ENCODE assay signal across 8 cellular contexts in genomic region chr11:62787005-62787759, GRCh38. TPM values are rescaled to one million over a fixed set of nuclear protein-coding genes. Genes with fewer than 3 reads are reported as not detected.
DNase-seq lines count a peak whose midpoint lies in the region; ATAC-seq and TF ChIP-seq lines count a peak whose summit lies in the region.

TMEM179B (plus strand) TSS chr11:62787402; CDS start chr11:62787432, 30 bp downstream.

- peak within 1 kb of the TSS; percentile 56 for H3K4me2 ChIP-seq in neural cell (ENCODE audit: low read length)

- no peaks in the 10 kb centered on the region for H3K9me3 ChIP-seq in RWPE2 (ENCODE audit: severe bottlenecking)
- H3K9me3 ChIP-seq in neural cell (ENCODE audit: low read length), result no peaks in the 10 kb centered on the region
- H3K9me3 ChIP-seq in stomach, result no peaks in the 10 kb centered on the region

- peaks cover 2% of the 10 kb centered on the region for H3F3A ChIP-seq in neural cell (ENCODE audit: insufficient read depth, low read length, poor library complexity, severe bottlenecking)

- H2AFZ ChIP-seq in neural cell (ENCODE audit: low read depth, low read length), result peak within 1 kb of the TSS; percentile 63

- DNase-seq in ELF-1 (ENCODE audit: low read depth, low spot score) (peak; percentile 99), GOT3 (lab: John Stamatoyannopoulos, UW) (peak; percentile 86), LoVo (ENCODE audit: low spot score) (peak; percentile 98), RWPE2 (ENCODE audit: low spot score) (peak; percentile 98), fibroblast of the aortic adventitia (ENCODE audit: low read depth) (peak; percentile 97), stomach (peak; percentile 100)
- DNase-seq in activated T-helper 9 cell treated with anti-CD3 and anti-CD28 coated beads, Interleukin-2, amount 50 U/mL, for 16 hours (ENCODE audit: low read depth), result peak; percentile 95

- TF ChIP-seq RAD21 in neural cell (conservative IDR thresholded peaks at IDR 0.05), result peak; percentile 41

- peak within 1 kb of the TSS; percentile 89 for H3K4me3 ChIP-seq in RWPE2 (ENCODE audit: severe bottlenecking)
- peak within 1 kb of the TSS; percentile 95 for H3K4me3 ChIP-seq in fibroblast of the aortic adventitia (ENCODE audit: low read depth, low read length)
- H3K4me3 ChIP-seq in neural cell (ENCODE audit: low read length), result peak within 1 kb of the TSS; percentile 90
- peak within 1 kb of the TSS; percentile 62 to 100 (median 82) for H3K4me3 ChIP-seq in stomach

- H4K20me1 ChIP-seq in neural cell (ENCODE audit: insufficient read depth), result no peaks in the 10 kb centered on the region

- peaks cover 8% of the 10 kb centered on the region for H3K4me1 ChIP-seq in RWPE2 (ENCODE audit: insufficient read depth, poor library complexity, severe bottlenecking)
- peaks cover 41 to 61% (median 54%) of the 10 kb centered on the region in 4 donors for H3K4me1 ChIP-seq in stomach

- intact Hi-C loops in stomach (cut with DNase I; ENCODE audit: low total_unique reads), result loop anchor here (10.0 kb wide), 1 partner anchor 48 kb away; the partner anchor contains the start of genes STX5, TEX54 and WDR74

- peak in 2 of 4 donors; percentile 87 to 96 for TF ChIP-seq POLR2A in stomach (IDR thresholded peaks at IDR 0.05)

- H3K27ac ChIP-seq in RWPE2 (ENCODE audit: poor library complexity, severe bottlenecking), result peak within 1 kb of the TSS; percentile 90
- H3K27ac ChIP-seq in neural cell (ENCODE audit: low read length), result peak within 1 kb of the TSS; percentile 88
- peak within 1 kb of the TSS; percentile 92 to 99 (median 94) for H3K27ac ChIP-seq in stomach

- no peaks in the 10 kb centered on the region for H3K9me2 ChIP-seq in neural cell (ENCODE audit: insufficient read depth, low read length)

- TF ChIP-seq CTCF in RWPE2 (IDR thresholded peaks at IDR 0.05; ENCODE audit: poor library complexity, severe bottlenecking) (peak; percentile 79), fibroblast of the aortic adventitia (IDR thresholded peaks at IDR 0.05; ENCODE audit: insufficient read depth, low read length) (peak; percentile 61), neural cell (IDR thresholded peaks at IDR 0.05; ENCODE audit: poor library complexity, severe bottlenecking) (peak; percentile 59), stomach (IDR thresholded peaks at IDR 0.05) (peak in 2 of 7 experiments; percentile 30 to 43)

- H3K79me2 ChIP-seq in neural cell (replicated peaks; ENCODE audit: insufficient read depth, low read length), result peaks cover 10% of the 10 kb centered on the region

- H3K36me3 ChIP-seq in RWPE2 (ENCODE audit: low read depth) (peaks cover 36% of the 10 kb centered on the region), neural cell (ENCODE audit: insufficient read depth, low read length) (no peaks in the 10 kb centered on the region), stomach (peaks cover 16 to 45% (median 32%) of the 10 kb centered on the region in 4 donors)

- H3K27me3 ChIP-seq in RWPE2 (ENCODE audit: insufficient read depth, poor library complexity, severe bottlenecking), result no peaks in the 10 kb centered on the region
- H3K27me3 ChIP-seq in neural cell (ENCODE audit: insufficient read depth, low read depth, low read length), result no peaks in the 10 kb centered on the region
- H3K27me3 ChIP-seq in stomach, result no peaks in the 10 kb centered on the region

- peak; percentile 66 for ATAC-seq in RWPE2 (ENCODE audit: low read depth)

- WGBS in stomach, 5 donors, result 0 to 1% (median 0%) methylated on average over 49 to 88 of the region's 88 CpGs

- H3K9ac ChIP-seq in neural cell (ENCODE audit: low read length), result peak within 1 kb of the TSS; percentile 87

- TF ChIP-seq EP300 in neural cell (conservative IDR thresholded peaks at IDR 0.05; ENCODE audit: poor library complexity, severe bottlenecking) (peak; percentile 56), stomach (IDR thresholded peaks at IDR 0.05) (no peak)

TF ChIP-seq in neural cell, 6 proteins besides CTCF, POLR2A, EP300 and RAD21:
- TF ChIP-seq POLR2AphosphoS5 (IDR thresholded peaks at IDR 0.05) (peak; percentile 97), TAF1 (IDR thresholded peaks at IDR 0.05; ENCODE audit: low read depth) (peak; percentile 66), EZH2 (IDR thresholded peaks at IDR 0.05; ENCODE audit: borderline replicate concordance, insufficient read depth, low read length, poor library complexity, severe bottlenecking) (no peak), REST (IDR thresholded peaks at IDR 0.05; ENCODE audit: borderline replicate concordance) (peak; percentile 69), MXI1 (conservative IDR thresholded peaks at IDR 0.05; ENCODE audit: poor library complexity, severe bottlenecking) (peak; percentile 87), SMC3 (conservative IDR thresholded peaks at IDR 0.05; ENCODE audit: poor library complexity) (peak; percentile 52)

RNA-seq across cellular contexts. Expression of gene TMEM179B, which starts in this region (rescaled TPM):
- total RNA-seq in fibroblast of the aortic adventitia (ENCODE audit: low replicate concordance) (39.4 and 54.7 TPM in 2 replicates), stomach (100 to 1,000 TPM in 1 of 5 donors, 10 to 100 TPM in 3, not detected in 1; 26.1 to 135 (median 85.5) TPM)
- polyA plus RNA-seq in neural cell (24.5 and 28.1 TPM in 2 replicates), stomach (10 to 100 TPM; 28.3 to 68.6 (median 32.1) TPM)
- 16.3 and 17.8 TPM in 2 replicates for polyA minus RNA-seq in neural cell

Comparison
In these comparisons a context has a peak if more than half of its experiments do, and no peak if none do; other contexts are left out.
1. Peak in every context shown above with its lines: DNase-seq, ATAC-seq, H3K4me3 ChIP-seq and H3K27ac ChIP-seq.